ENCODE assay signal across 8 cellular contexts in genomic region chr19:2016041-2016807, GRCh38. TPM values are rescaled to one million over a fixed set of nuclear protein-coding genes. Genes with fewer than 3 reads are reported as not detected.
DNase-seq lines count a peak whose midpoint lies in the region; ATAC-seq and TF ChIP-seq lines count a peak whose summit lies in the region.

No MANE protein-coding gene starts in this region.

- ATAC-seq in GM18505 (IDR thresholded peaks at IDR 0.05; ENCODE audit: unreplicated experiment): no peak
- peak; percentile 41 for ATAC-seq in effector memory CD8-positive, alpha-beta T cell (replicated peaks)
- no peak for ATAC-seq in GM21390 (IDR thresholded peaks at IDR 0.05; ENCODE audit: unreplicated experiment)

- no peak for TF ChIP-seq CTCF in AG04449 (IDR thresholded peaks at IDR 0.05; ENCODE audit: insufficient read depth, low read length, missing control alignments)

- H3K36me3 Mint-ChIP-seq in activated CD4-positive, alpha-beta T cell treated with anti-CD3 and anti-CD28 coated beads, Interleukin-2, amount 10 ng/mL, durations not matched to agents 7 days and 5 days (ENCODE audit: low read depth): peaks cover 6% of the 10 kb centered on the region
- peaks cover 12% of the 10 kb centered on the region for H3K36me3 Mint-ChIP-seq in effector memory CD8-positive, alpha-beta T cell (ENCODE audit: insufficient read depth)

- peak overlapping the region; percentile 56 for H3K4me3 ChIP-seq in AG04449 (ENCODE audit: low read depth, low read length)

- TF ChIP-seq POLR2A in GM18505 (IDR thresholded peaks at IDR 0.05; ENCODE audit: borderline replicate concordance, extremely low read depth, insufficient read depth, insufficient read length): peak; percentile 0

- H3K27ac Mint-ChIP-seq in activated CD4-positive, alpha-beta T cell treated with anti-CD3 and anti-CD28 coated beads, Interleukin-2, amount 10 ng/mL, durations not matched to agents 7 days and 5 days: no peak overlapping the region
- no peak overlapping the region for H3K27ac Mint-ChIP-seq in effector memory CD8-positive, alpha-beta T cell

- CTCF ChIA-PET in AG04449 (lab: Yijun Ruan, JAX): interaction anchor here (0.9 to 5.0 kb wide), 3 partner anchors 12 to 75 kb away, joined by 3 to 56 read pairs (median 4); no protein-coding TSS in a partner anchor
- CTCF ChIA-PET in activated CD4-positive, alpha-beta T cell treated with anti-CD3 and anti-CD28 coated beads, Interleukin-2, amount 10 ng/mL, durations not matched to agents 7 days and 5 days (lab: Charles Lee): interaction anchor here (1.3 kb wide), 1 partner anchor 200 kb away, joined by 3 read pairs; no protein-coding TSS in a partner anchor

- H3K9me3 Mint-ChIP-seq in activated CD4-positive, alpha-beta T cell treated with anti-CD3 and anti-CD28 coated beads, Interleukin-2, amount 10 ng/mL, durations not matched to agents 7 days and 5 days: no peaks in the 10 kb centered on the region
- H3K9me3 Mint-ChIP-seq in effector memory CD8-positive, alpha-beta T cell: no peaks in the 10 kb centered on the region

- H3K27me3 Mint-ChIP-seq in activated CD4-positive, alpha-beta T cell treated with anti-CD3 and anti-CD28 coated beads, Interleukin-2, amount 10 ng/mL, durations not matched to agents 7 days and 5 days: no peaks in the 10 kb centered on the region
- H3K27me3 Mint-ChIP-seq in effector memory CD8-positive, alpha-beta T cell: no peaks in the 10 kb centered on the region

- DNase-seq in AG04449 (ENCODE audit: low read depth, low spot score): peak; percentile 26
- DNase-seq in NCI-H345 (lab: John Stamatoyannopoulos, UW): peak; percentile 78
- DNase-seq in activated CD4-positive, alpha-beta T cell treated with anti-CD3 and anti-CD28 coated beads, Interleukin-2, amount 10 ng/mL, durations not matched to agents 7 days and 5 days: peak; percentile 80
- DNase-seq in effector memory CD8-positive, alpha-beta T cell: peak in 1 of 3 experiments; percentile 33
- peak; percentile 81 for DNase-seq in medulla oblongata (ENCODE audit: extremely low spot score)
- DNase-seq in stimulated activated naive CD4-positive, alpha-beta T cell treated with Interleukin-2 at 50 U/mL for 16 hours (lab: John Stamatoyannopoulos, UW): peak; percentile 50

- H3K4me3 Mint-ChIP-seq in activated CD4-positive, alpha-beta T cell treated with anti-CD3 and anti-CD28 coated beads, Interleukin-2, amount 10 ng/mL, durations not matched to agents 7 days and 5 days: peak overlapping the region; percentile 58
- peak overlapping the region; percentile 51 to 65 for H3K4me3 Mint-ChIP-seq in effector memory CD8-positive, alpha-beta T cell

- H3K4me1 Mint-ChIP-seq in activated CD4-positive, alpha-beta T cell treated with anti-CD3 and anti-CD28 coated beads, Interleukin-2, amount 10 ng/mL, durations not matched to agents 7 days and 5 days: peaks cover 28% of the 10 kb centered on the region
- peaks cover 18 to 34% of the 10 kb centered on the region in 2 donors for H3K4me1 Mint-ChIP-seq in effector memory CD8-positive, alpha-beta T cell (ENCODE audit: low read depth in 2 of 2)

- POLR2A ChIA-PET in AG04449 (lab: Yijun Ruan, JAX): no interaction called here
- POLR2A ChIA-PET in activated CD4-positive, alpha-beta T cell treated with anti-CD3 and anti-CD28 coated beads, Interleukin-2, amount 10 ng/mL, durations not matched to agents 7 days and 5 days (lab: Charles Lee): no interaction called here

RNA-seq across cellular contexts. Expression of gene BTBD2, which starts 0.7 kb away (rescaled TPM):
- total RNA-seq in activated CD4-positive, alpha-beta T cell treated with anti-CD3 and anti-CD28 coated beads, Interleukin-2, amount 10 ng/mL, durations not matched to agents 7 days and 5 days: 10 to 100 TPM; 61.3 to 66.3 TPM

RNA-seq across cellular contexts. Expression of gene MKNK2, which starts 34.8 kb away (rescaled TPM):
- total RNA-seq in activated CD4-positive, alpha-beta T cell treated with anti-CD3 and anti-CD28 coated beads, Interleukin-2, amount 10 ng/mL, durations not matched to agents 7 days and 5 days: 100 to 1,000 TPM; 198 to 228 TPM
